18 cellular contexts compared by ENCODE assay signal in the genomic region with DNA sequence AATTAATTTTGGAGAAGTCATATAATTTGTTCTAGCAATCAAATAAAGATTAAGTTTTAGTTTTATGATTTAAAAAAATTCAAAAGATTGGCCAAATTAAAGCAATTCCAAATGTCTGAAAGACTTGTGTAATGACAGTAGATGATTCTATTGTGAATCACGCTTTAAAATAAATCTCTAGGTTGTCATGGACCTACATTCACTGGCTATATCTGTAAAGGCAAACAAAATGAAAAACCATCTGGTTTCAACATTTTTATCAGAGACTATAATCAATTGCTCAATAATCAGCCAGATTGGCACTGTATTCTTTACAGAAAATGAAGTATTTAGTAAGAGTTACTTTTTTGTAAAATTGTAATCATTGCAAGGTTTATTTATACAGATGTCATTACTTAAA.
"Had no signal": no experiment of that assay in that cellular context is flagged by ENCODE, and none has a peak within 500 bp of the region (broad histone marks: within the 10 kb centered on the region; RNA-seq: fewer than 3 reads in every experiment).

No MANE protein-coding gene starts in this region.

- H3K79me2 ChIP-seq: parathyroid adenoma had no signal

- H3K27me3 ChIP-seq: adrenal gland, colonic mucosa, left lung, transverse colon, vagina had no signal

- H3K4me1 Mint-ChIP-seq: naive B cell had no signal

- DNase-seq: activated CD4-positive, alpha-beta T cell treated with anti-CD3 and anti-CD28 coated beads, Interleukin-2, amount 50 U/mL, for 48 hours; activated naive CD4-positive, alpha-beta T cell treated with anti-CD3 and anti-CD28 coated beads, Interleukin-2, amount 50 U/mL, for 16 hours; adrenal gland; colonic mucosa; effector CD4-positive, alpha-beta T cell; glutamatergic neuron; hypothalamus; kidney; left lung; mammary epithelial cell; naive B cell; retina; stimulated activated CD4-positive, alpha-beta T cell treated with anti-CD3 and anti-CD28 coated beads, Interleukin-4, amount 100 ng/mL, for 24 hours; stimulated activated naive CD4-positive, alpha-beta T cell treated with Interleukin-2 at 50 U/mL for 16 hours; transverse colon; WERI-Rb-1 had no signal

- H3K27ac Mint-ChIP-seq: naive B cell had no signal

- H3K36me3 Mint-ChIP-seq: naive B cell had no signal

- H3K27me3 Mint-ChIP-seq: naive B cell had no signal

- H3K4me3 ChIP-seq: adrenal gland, colonic mucosa, left lung, transverse colon, vagina had no signal

- H3K27ac ChIP-seq: adrenal gland, colonic mucosa, left lung, parathyroid adenoma, transverse colon, vagina, WERI-Rb-1 had no signal

- H3K9me3 ChIP-seq: adrenal gland, colonic mucosa, transverse colon, vagina had no signal

- H3K4me3 Mint-ChIP-seq: naive B cell had no signal

- H3K9ac ChIP-seq: parathyroid adenoma had no signal

- H3K4me1 ChIP-seq: adrenal gland, colonic mucosa, left lung, parathyroid adenoma, transverse colon, vagina had no signal

- H2AFZ ChIP-seq: parathyroid adenoma had no signal

- ATAC-seq: left lung had no signal
